ENCODE assay signal across 9 cellular contexts in the genomic region with DNA sequence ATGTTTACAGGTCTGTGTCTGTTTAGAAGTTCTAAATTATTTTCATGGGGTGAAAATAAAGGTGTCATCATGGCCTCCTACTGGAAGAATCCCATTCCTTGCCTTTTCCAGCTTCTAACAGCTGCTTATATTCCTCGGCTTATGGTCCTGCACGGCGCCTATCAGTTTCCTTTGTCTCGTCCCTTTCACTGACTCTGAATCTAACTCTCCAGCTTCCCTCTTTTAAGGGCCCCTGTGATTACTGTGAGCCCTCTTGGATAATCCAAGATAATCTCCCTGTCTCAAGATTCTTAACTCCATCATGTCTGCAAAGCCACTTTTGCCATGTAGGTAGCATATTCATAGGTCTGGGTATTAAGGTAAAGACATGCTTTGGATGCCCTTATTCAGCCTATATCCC.
"Had no signal": no experiment of that assay in that cellular context is flagged by ENCODE, and none has a peak within 500 bp of the region (broad histone marks: within the 10 kb centered on the region; RNA-seq: fewer than 3 reads in every experiment).

No MANE protein-coding gene starts in this region.

- H3K36me3 ChIP-seq: HAP-1 had no signal

- H3K4me3 ChIP-seq: GM23248, HAP-1 had no signal

- DNase-seq: GM23248, GOT3, H7, HFFc6, KBM-7 had no signal

- H3K9me3 ChIP-seq: HAP-1 had no signal

- H3K4me1 ChIP-seq: HAP-1 had no signal

- FAIRE-seq: HepG2 had no signal

- H3K27ac ChIP-seq: GM23248, HL-60 had no signal

- ATAC-seq: HCT116, HepG2 had no signal
